14 cellular contexts compared by ENCODE assay signal in genomic region chr6:161135695-161136591, GRCh38.
DNase-seq lines count a peak whose midpoint lies in the region; ATAC-seq, FAIRE-seq and TF ChIP-seq lines count a peak whose summit lies in the region.
"Had no signal": no experiment of that assay in that cellular context is flagged by ENCODE, and none has a peak within 500 bp of the region (broad histone marks: within the 10 kb centered on the region; RNA-seq: fewer than 3 reads in every experiment).

No MANE protein-coding gene starts in this region.

- no peaks in the 10 kb centered on the region for H3K9me3 Mint-ChIP-seq in activated CD4-positive, alpha-beta T cell treated with anti-CD3 and anti-CD28 coated beads for 36 hours (ENCODE audit: low read depth)
- no peaks in the 10 kb centered on the region for H3K9me3 Mint-ChIP-seq in activated CD4-positive, alpha-beta T cell treated with anti-CD3 and anti-CD28 coated beads, Interleukin-2, amount 10 ng/mL, durations not matched to agents 7 days and 5 days
- H3K9me3 Mint-ChIP-seq in stimulated activated memory B cell treated with anti-CD40 and anti-IgM and Interleukin-4, amounts not matched to agents 10 μg/mL and 1 μg/mL and 100 μg/mL, for 72 hours, result no peaks in the 10 kb centered on the region

- H3K9me3 ChIP-seq in K562 (replicated peaks; ENCODE audit: control insufficient read depth, insufficient read depth, low read depth, low read length), result no peaks in the 10 kb centered on the region
- H3K9me3 ChIP-seq: SK-N-SH, upper lobe of right lung had no signal

- CTCF ChIA-PET in activated CD4-positive, alpha-beta T cell treated with anti-CD3 and anti-CD28 coated beads for 36 hours (lab: Charles Lee), result interaction anchor here (1.0 kb wide), 1 partner anchor 12 kb away, joined by 3 read pairs; no protein-coding TSS in a partner anchor
- CTCF ChIA-PET in activated CD4-positive, alpha-beta T cell treated with anti-CD3 and anti-CD28 coated beads, Interleukin-2, amount 10 ng/mL, durations not matched to agents 7 days and 5 days (lab: Charles Lee), result no interaction called here
- CTCF ChIA-PET in K562 (lab: Yijun Ruan, JAX; ENCODE audit: low intra/inter-chr PET ratio), result interaction anchor here (1.3 to 1.5 kb wide), 2 partner anchors 234 to 238 kb away, joined by 4 to 7 read pairs; no protein-coding TSS in a partner anchor

- no peak for TF ChIP-seq POLR2A in K562 (conservative IDR thresholded peaks at IDR 0.05)

- no peak for DNase-seq in activated CD4-positive, alpha-beta T cell treated with anti-CD3 and anti-CD28 coated beads for 36 hours
- DNase-seq in activated CD4-positive, alpha-beta T cell treated with anti-CD3 and anti-CD28 coated beads, Interleukin-2, amount 10 ng/mL, durations not matched to agents 7 days and 5 days, result no peak
- DNase-seq in KBM-7 (peak; percentile 11), K562 (ENCODE audit: extremely low read depth in 1 of 4, low spot score in 3 of 4) (no peak), GM03348 (ENCODE audit: low spot score) (no peak), mesenteric fat pad (ENCODE audit: low spot score) (no peak)
- DNase-seq in activated T-cell treated with anti-CD3 and anti-CD28 coated beads, Interleukin-2, amount 50 U/mL, for 48 hours, result no peak
- DNase-seq: GM23248, left colon, SK-N-SH, upper lobe of right lung had no signal

- H3K79me2 ChIP-seq in K562 (ENCODE audit: control insufficient read depth, insufficient read depth, low read length), result no peaks in the 10 kb centered on the region

- no peaks in the 10 kb centered on the region for H3K4me1 Mint-ChIP-seq in activated CD4-positive, alpha-beta T cell treated with anti-CD3 and anti-CD28 coated beads for 36 hours
- H3K4me1 Mint-ChIP-seq in activated CD4-positive, alpha-beta T cell treated with anti-CD3 and anti-CD28 coated beads, Interleukin-2, amount 10 ng/mL, durations not matched to agents 7 days and 5 days, result no peaks in the 10 kb centered on the region
- peaks cover 16% of the 10 kb centered on the region for H3K4me1 Mint-ChIP-seq in stimulated activated memory B cell treated with anti-CD40 and anti-IgM and Interleukin-4, amounts not matched to agents 10 μg/mL and 1 μg/mL and 100 μg/mL, for 72 hours

- no peak overlapping the region for H3K4me3 Mint-ChIP-seq in activated CD4-positive, alpha-beta T cell treated with anti-CD3 and anti-CD28 coated beads for 36 hours
- no peak overlapping the region for H3K4me3 Mint-ChIP-seq in activated CD4-positive, alpha-beta T cell treated with anti-CD3 and anti-CD28 coated beads, Interleukin-2, amount 10 ng/mL, durations not matched to agents 7 days and 5 days
- no peak overlapping the region for H3K4me3 Mint-ChIP-seq in stimulated activated memory B cell treated with anti-CD40 and anti-IgM and Interleukin-4, amounts not matched to agents 10 μg/mL and 1 μg/mL and 100 μg/mL, for 72 hours

- no peaks in the 10 kb centered on the region for H4K20me1 ChIP-seq in K562 (replicated peaks; ENCODE audit: control insufficient read depth, insufficient read depth, low read length)

- no peak overlapping the region for H3K4me3 ChIP-seq in K562
- H3K4me3 ChIP-seq: GM23248, upper lobe of right lung had no signal

- 78% methylated on average over 23 of the region's 23 CpGs for WGBS in K562 (ENCODE audit: insufficient coverage, low coverage, missing lambda C conversion rate)

- H3K4me1 ChIP-seq in K562 (replicated peaks in 1 of 2; ENCODE audit: control insufficient read depth in 2 of 2, insufficient read depth in 2 of 2, low read length in 2 of 2), result peaks cover under 1 to 28% of the 10 kb centered on the region in 2 experiments; a peak in 3 of 5 replicates
- H3K4me1 ChIP-seq: upper lobe of right lung had no signal

- intact Hi-C loops in activated CD4-positive, alpha-beta T cell treated with anti-CD3 and anti-CD28 coated beads for 36 hours (cut with DNase I, micrococcal nuclease), result no loop called here
- intact Hi-C loops in K562 (cut with micrococcal nuclease), result no loop called here

- no peak overlapping the region for H2AFZ ChIP-seq in K562 (ENCODE audit: low read depth, low read length)
- H2AFZ ChIP-seq: GM23248 had no signal

- no peak for TF ChIP-seq CTCF in K562 (IDR thresholded peaks at IDR 0.05 in 2 of 3, conservative IDR thresholded peaks at IDR 0.05 in 1 of 3; ENCODE audit: insufficient read depth in 2 of 3, low read depth in 1 of 3, low read length in 3 of 3)

- TF ChIP-seq EP300 in K562 (IDR thresholded peaks at IDR 0.05; ENCODE audit: low read length), result no peak

- H3K9ac ChIP-seq in K562 (ENCODE audit: insufficient read depth in 1 of 2, low read depth in 2 of 2, low read length in 2 of 2), result peak overlapping the region in 1 of 2 experiments; percentile 16; a peak in 1 of 4 replicates
- H3K9ac ChIP-seq: GM23248, KMS-11, SK-N-SH had no signal

- H3K27me3 Mint-ChIP-seq in activated CD4-positive, alpha-beta T cell treated with anti-CD3 and anti-CD28 coated beads for 36 hours, result no peaks in the 10 kb centered on the region
- H3K27me3 Mint-ChIP-seq in activated CD4-positive, alpha-beta T cell treated with anti-CD3 and anti-CD28 coated beads, Interleukin-2, amount 10 ng/mL, durations not matched to agents 7 days and 5 days, result no peaks in the 10 kb centered on the region
- no peaks in the 10 kb centered on the region for H3K27me3 Mint-ChIP-seq in stimulated activated memory B cell treated with anti-CD40 and anti-IgM and Interleukin-4, amounts not matched to agents 10 μg/mL and 1 μg/mL and 100 μg/mL, for 72 hours

- no TSS peak for BruUV-seq in K562 (replicated peaks; lab: Mats Ljungman, UMichigan)

- H3K36me3 Mint-ChIP-seq in activated CD4-positive, alpha-beta T cell treated with anti-CD3 and anti-CD28 coated beads for 36 hours (ENCODE audit: low read depth), result peaks cover 13% of the 10 kb centered on the region
- H3K36me3 Mint-ChIP-seq in activated CD4-positive, alpha-beta T cell treated with anti-CD3 and anti-CD28 coated beads, Interleukin-2, amount 10 ng/mL, durations not matched to agents 7 days and 5 days (ENCODE audit: low read depth), result no peaks in the 10 kb centered on the region
- peaks cover 10% of the 10 kb centered on the region for H3K36me3 Mint-ChIP-seq in stimulated activated memory B cell treated with anti-CD40 and anti-IgM and Interleukin-4, amounts not matched to agents 10 μg/mL and 1 μg/mL and 100 μg/mL, for 72 hours

- H3K27ac ChIP-seq in K562 (ENCODE audit: extremely low read depth, low read depth, low read length), result no peak overlapping the region
- H3K27ac ChIP-seq: GM23248, KMS-11, upper lobe of right lung had no signal

- H3K27me3 ChIP-seq in K562 (ENCODE audit: control insufficient read depth in 2 of 2, insufficient read depth in 2 of 2, low read length in 2 of 2), result no peaks in the 10 kb centered on the region
- H3K27me3 ChIP-seq: upper lobe of right lung had no signal

- H3K27ac Mint-ChIP-seq in activated CD4-positive, alpha-beta T cell treated with anti-CD3 and anti-CD28 coated beads for 36 hours, result peak overlapping the region; percentile 35
- no peak overlapping the region for H3K27ac Mint-ChIP-seq in activated CD4-positive, alpha-beta T cell treated with anti-CD3 and anti-CD28 coated beads, Interleukin-2, amount 10 ng/mL, durations not matched to agents 7 days and 5 days
- peak overlapping the region; percentile 15 for H3K27ac Mint-ChIP-seq in stimulated activated memory B cell treated with anti-CD40 and anti-IgM and Interleukin-4, amounts not matched to agents 10 μg/mL and 1 μg/mL and 100 μg/mL, for 72 hours

- POLR2A ChIA-PET in activated CD4-positive, alpha-beta T cell treated with anti-CD3 and anti-CD28 coated beads for 36 hours (lab: Charles Lee), result no interaction called here
- POLR2A ChIA-PET in activated CD4-positive, alpha-beta T cell treated with anti-CD3 and anti-CD28 coated beads, Interleukin-2, amount 10 ng/mL, durations not matched to agents 7 days and 5 days (lab: Charles Lee), result interaction anchor here (0.6 kb wide), 1 partner anchor 126 kb away, joined by 4 read pairs; no protein-coding TSS in a partner anchor
- POLR2A ChIA-PET in K562 (lab: Yijun Ruan, JAX), result interaction anchor here (0.6 to 1.7 kb wide), 5 partner anchors 8 to 239 kb away, joined by 3 to 8 read pairs (median 4); no protein-coding TSS in a partner anchor

- FAIRE-seq in K562 (lab: Jason Lieb, UNC), result no peak
- FAIRE-seq: frontal cortex had no signal

- in situ Hi-C loops in KBM-7 (cut with MboI; ENCODE audit: low pct_unique_long_range_greater_than_20kb, low sequenced_read_pairs) (loop anchor here (25.0 kb wide), 1 partner anchor 226 kb away; no protein-coding TSS in a partner anchor), K562 (cut with MboI) (no loop called here)

- no peak for ATAC-seq in activated CD4-positive, alpha-beta T cell treated with anti-CD3 and anti-CD28 coated beads for 36 hours
- no peak for ATAC-seq in K562
- peak; percentile 57 for ATAC-seq in stimulated activated memory B cell treated with anti-CD40 and anti-IgM and Interleukin-4, amounts not matched to agents 10 μg/mL and 1 μg/mL and 100 μg/mL, for 72 hours
- ATAC-seq: left colon, upper lobe of right lung had no signal

- H3K4me2 ChIP-seq in K562 (ENCODE audit: insufficient read depth, low read length), result no peak overlapping the region
- H3K4me2 ChIP-seq: KMS-11, SK-N-SH had no signal

- H3K36me3 ChIP-seq in K562 (ENCODE audit: control insufficient read depth, insufficient read depth, low read length), result peaks cover 13% of the 10 kb centered on the region; the same call in 2 of the 3 replicates
- H3K36me3 ChIP-seq: upper lobe of right lung had no signal

- no peak for TF ChIP-seq RAD21 in K562 (CRISPR knock-in tag; conservative IDR thresholded peaks at IDR 0.05 in 1 of 2, IDR thresholded peaks at IDR 0.05 in 1 of 2)

- H3K9me1 ChIP-seq in K562 (ENCODE audit: control insufficient read depth, insufficient read depth, low read length), result no peaks in the 10 kb centered on the region

TF ChIP-seq in K562, 482 proteins besides CTCF, POLR2A, EP300 and RAD21:
- TF ChIP-seq POLR2G (IDR thresholded peaks at IDR 0.05; ENCODE audit: low read depth, low read length) (peak; percentile 67), STAG1 (CRISPR knock-in tag; IDR thresholded peaks at IDR 0.05; ENCODE audit: borderline replicate concordance) (peak; percentile 17; the same call in 1 of the 2 replicates), ZNF76 (CRISPR knock-in tag; IDR thresholded peaks at IDR 0.05; ENCODE audit: borderline replicate concordance) (no peak)
